In genomic region chrX:122046226-122046625, GRCh38 we compare ENCODE assay signal across 17 cellular contexts.
DNase-seq lines count a peak whose midpoint lies in the region; ATAC-seq and TF ChIP-seq lines count a peak whose summit lies in the region.
"Had no signal": no experiment of that assay in that cellular context is flagged by ENCODE, and none has a peak within 500 bp of the region (broad histone marks: within the 10 kb centered on the region; RNA-seq: fewer than 3 reads in every experiment).

No MANE protein-coding gene starts in this region.

- H3K79me2 ChIP-seq in mammary epithelial cell (ENCODE audit: insufficient read depth, low read length) = no peaks in the 10 kb centered on the region
- H3K79me2 ChIP-seq in mesendoderm (ENCODE audit: control insufficient read depth, insufficient read depth, low read length) = no peaks in the 10 kb centered on the region

- no peak for TF ChIP-seq POLR2A in NB4 (IDR thresholded peaks at IDR 0.05; ENCODE audit: extremely low read depth, insufficient read length)

- intact Hi-C loops in mammary epithelial cell (cut with micrococcal nuclease) = no loop called here

- H3K56ac ChIP-seq in mesendoderm (ENCODE audit: low read length) = no peak overlapping the region

- no peak overlapping the region for H3K23ac ChIP-seq in mesendoderm (ENCODE audit: low read length)

- H2BK15ac ChIP-seq in mesendoderm (replicated peaks; ENCODE audit: low read depth) = no peak overlapping the region

- H3K36me3 ChIP-seq in mammary epithelial cell (ENCODE audit: insufficient read depth, low read length) (no peaks in the 10 kb centered on the region), H7 (replicated peaks; ENCODE audit: control insufficient read depth, insufficient read depth, low read length) (no peaks in the 10 kb centered on the region), mesendoderm (ENCODE audit: control insufficient read depth, insufficient read depth, low read length) (no peaks in the 10 kb centered on the region)
- H3K36me3 ChIP-seq: SJCRH30 had no signal

- BruUV-seq in mammary epithelial cell (replicated peaks; lab: Mats Ljungman, UMichigan) = no TSS peak

- H2BK5ac ChIP-seq in mesendoderm (ENCODE audit: low read length) = no peak overlapping the region

- H3K79me1 ChIP-seq in mesendoderm (ENCODE audit: low read length) = no peaks in the 10 kb centered on the region

- in situ Hi-C loops in mammary epithelial cell (cut with MboI; ENCODE audit: low sequenced_read_pairs in 2 of 2) = no loop called here

- H4K8ac ChIP-seq in mesendoderm (ENCODE audit: low read depth, low read length) = no peak overlapping the region

- no peak for ATAC-seq in HG02970 (IDR thresholded peaks at IDR 0.05; ENCODE audit: low FRiP score, unreplicated experiment)
- ATAC-seq: GM23338, HepG2 had no signal

- no peak overlapping the region for H3K4me2 ChIP-seq in mammary epithelial cell (ENCODE audit: insufficient read depth, low read depth, low read length)
- H3K4me2 ChIP-seq in mesendoderm (ENCODE audit: low read length) = no peak overlapping the region
- H3K4me2 ChIP-seq: GM23338 had no signal

- H3K27ac ChIP-seq in mammary epithelial cell (ENCODE audit: insufficient read depth, low read depth, low read length) (no peak overlapping the region), mesendoderm (ENCODE audit: low read depth, low read length) (no peak overlapping the region)
- H3K27ac ChIP-seq: RWPE1, SJCRH30 had no signal

- H3K4me3 ChIP-seq in NB4 (ENCODE audit: low read depth, low read length) (no peak overlapping the region), mammary epithelial cell (replicated peaks in 1 of 3; ENCODE audit: insufficient read depth in 1 of 3, low read depth in 2 of 3, low read length in 3 of 3) (no peak overlapping the region), H7 (ENCODE audit: insufficient read depth, low read depth, low read length) (no peak overlapping the region), mesendoderm (ENCODE audit: low read length) (no peak overlapping the region)
- H3K4me3 ChIP-seq: GM23338, SJCRH30 had no signal

- H3K9ac ChIP-seq in mammary epithelial cell (ENCODE audit: insufficient read depth, low read length) (no peak overlapping the region), mesendoderm (ENCODE audit: low read length) (no peak overlapping the region)

- 0% methylated on average over 1 of the region's 1 CpG for WGBS in mammary epithelial cell (ENCODE audit: low coverage, missing lambda C conversion rate)
- no CpG with 5 or more reads among the region's 1 CpG for WGBS in mesendoderm (ENCODE audit: extremely low coverage, insufficient coverage, low lambda C conversion rate)

- H3K9me3 ChIP-seq in mammary epithelial cell (replicated peaks; ENCODE audit: insufficient read depth, low read length) = no peaks in the 10 kb centered on the region
- H3K9me3 ChIP-seq: SJCRH30 had no signal

- dilution Hi-C loops in mammary epithelial cell (cut with HindIII; ENCODE audit: low sequenced_read_pairs) = no loop called here

- H4K5ac ChIP-seq in mesendoderm (ENCODE audit: low read length) = no peak overlapping the region

- peak overlapping the region; percentile 25 for H2AFZ ChIP-seq in mammary epithelial cell (ENCODE audit: low read depth, low read length)
- H2AFZ ChIP-seq: GM23338 had no signal

- H3K4me1 ChIP-seq in mammary epithelial cell (ENCODE audit: insufficient read depth, low read length) (no peaks in the 10 kb centered on the region), mesendoderm (ENCODE audit: control insufficient read depth, low read depth, low read length) (no peaks in the 10 kb centered on the region)
- H3K4me1 ChIP-seq: SJCRH30 had no signal

- H4K20me1 ChIP-seq in mammary epithelial cell (ENCODE audit: insufficient read depth, low read length) = no peaks in the 10 kb centered on the region

- no peak overlapping the region for H2BK120ac ChIP-seq in mesendoderm (ENCODE audit: low read depth, low read length)

- H3K27me3 ChIP-seq in mammary epithelial cell (ENCODE audit: insufficient read depth, low read length) = no peaks in the 10 kb centered on the region
- H3K27me3 ChIP-seq in H7 (ENCODE audit: control insufficient read depth, insufficient read depth, low read length) = no peaks in the 10 kb centered on the region
- no peaks in the 10 kb centered on the region for H3K27me3 ChIP-seq in mesendoderm (ENCODE audit: insufficient read depth, low read length, poor library complexity)
- H3K27me3 ChIP-seq: SJCRH30 had no signal

- DNase-seq in NCI-H2029 (lab: John Stamatoyannopoulos, UW) (peak; percentile 36), NCI-H2029 treated with DMSO at 0.1 percent for 48 hours (lab: John Stamatoyannopoulos, UW) (no peak), NB4 (ENCODE audit: low read depth) (peak; percentile 1), mammary epithelial cell (peak; percentile 6), iris pigment epithelial cell (ENCODE audit: low read depth) (peak; percentile 18), H7 (no peak), mesendoderm (no peak)
- DNase-seq: C1 segment of cervical spinal cord, DND-41, NCI-H1436, NCI-H2107, NCI-H345, SJCRH30 had no signal

- H3K18ac ChIP-seq in mesendoderm (ENCODE audit: low read length) = no peak overlapping the region

- TF ChIP-seq CTCF in NB4 (IDR thresholded peaks at IDR 0.05; ENCODE audit: low read depth, low read length) (no peak), mammary epithelial cell (conservative IDR thresholded peaks at IDR 0.05 in 1 of 2, IDR thresholded peaks at IDR 0.05 in 1 of 2; ENCODE audit: extremely low read depth in 1 of 2, insufficient read depth in 1 of 2, low read depth in 1 of 2, low read length in 2 of 2) (no peak)

- H2AK5ac ChIP-seq in mesendoderm (ENCODE audit: low read length) = no peak overlapping the region

- CTCF ChIA-PET in mammary epithelial cell (lab: Charles Lee; ENCODE audit: low non-redundant PET) = no interaction called here

- H3K4ac ChIP-seq in mesendoderm (ENCODE audit: low read depth, low read length) = no peak overlapping the region

Comparison
In these comparisons a context has a peak if more than half of its experiments do, and no peak if none do; other contexts are left out.
1. DNase-seq: peak in NCI-H2029 (single experiment), NB4 (single experiment), mammary epithelial cell (single experiment) and iris pigment epithelial cell (single experiment); none in NCI-H2029 treated with DMSO at 0.1 percent for 48 hours (single experiment), H7 (single experiment) and mesendoderm (single experiment).